3 cellular contexts compared by ENCODE assay signal in the genomic region with DNA sequence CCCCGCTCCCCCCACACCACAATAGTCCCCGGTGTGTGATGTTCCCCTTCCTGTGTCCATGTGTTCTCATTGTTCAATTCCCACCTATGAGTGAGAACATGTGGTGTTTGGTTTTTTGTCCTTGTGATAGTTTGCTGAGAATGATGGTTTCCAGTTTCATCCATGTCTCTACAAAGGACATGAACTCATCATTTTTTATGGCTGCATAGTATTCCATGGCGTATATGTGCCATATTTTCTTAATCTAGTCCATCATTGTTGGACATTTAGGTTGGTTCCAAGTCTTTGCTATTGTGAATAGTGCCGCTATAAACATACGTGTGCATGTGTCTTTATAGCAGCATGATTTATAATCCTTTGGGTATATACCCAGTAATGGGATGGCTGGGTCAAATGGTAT. TPM values are rescaled to one million over a fixed set of nuclear protein-coding genes. Genes with fewer than 3 reads are reported as not detected.
"Had no signal": no experiment of that assay in that cellular context is flagged by ENCODE, and none has a peak within 500 bp of the region (broad histone marks: within the 10 kb centered on the region; RNA-seq: fewer than 3 reads in every experiment).

No MANE protein-coding gene starts in this region.

RNA-seq across cellular contexts. Expression of a gene that starts 11.1 kb away (rescaled TPM):
- total RNA-seq: HepG2, HT-29, HT1080 had no signal
- polyA plus RNA-seq: HepG2 had no signal
